11 cellular contexts compared by ENCODE assay signal in genomic region chr1:113975211-113975895, GRCh38. TPM values are rescaled to one million over a fixed set of nuclear protein-coding genes. Genes with fewer than 3 reads are reported as not detected.
DNase-seq lines count a peak whose midpoint lies in the region; ATAC-seq, FAIRE-seq and TF ChIP-seq lines count a peak whose summit lies in the region.
"Had no signal": no experiment of that assay in that cellular context is flagged by ENCODE, and none has a peak within 500 bp of the region (broad histone marks: within the 10 kb centered on the region; RNA-seq: fewer than 3 reads in every experiment).

No MANE protein-coding gene starts in this region.

- H3K4me3 Mint-ChIP-seq in activated T-cell treated with anti-CD3 and anti-CD28 coated beads, Interleukin-2, amount 50 U/mL, for 4 hours = no peak overlapping the region

- no peak for DNase-seq in activated T-cell treated with anti-CD3 and anti-CD28 coated beads, Interleukin-2, amount 50 U/mL, for 4 hours
- DNase-seq in activated T-cell treated with anti-CD3 and anti-CD28 coated beads, Interleukin-2, amount 50 U/mL, for 48 hours = no peak
- DNase-seq in SKM-1 (lab: John Stamatoyannopoulos, UW; ENCODE audit: unreplicated experiment) = peak; percentile 70
- DNase-seq in thyroid gland = no peak
- DNase-seq in DMS79 (lab: John Stamatoyannopoulos, UW) = no peak
- no peak for DNase-seq in tibial nerve (ENCODE audit: low spot score in 2 of 2)
- DNase-seq in kidney = no peak
- DNase-seq: activated effector memory CD4-positive, alpha-beta T cell treated with anti-CD3 and anti-CD28 coated beads, Interleukin-2, amount 50 U/mL, for 16 hours; NCI-H1417 treated with DMSO at 0.1 percent for 48 hours; SHP77 had no signal

- H3K4me1 ChIP-seq in thyroid gland (peaks cover 35% of the 10 kb centered on the region in 2 donors), tibial nerve (peaks cover 0 to 56% (median 11%) of the 10 kb centered on the region in 4 donors), kidney (ENCODE audit: control insufficient read depth in 1 of 2, insufficient read depth in 1 of 2, low read depth in 1 of 2, low read length in 2 of 2) (peaks cover 7 to 15% of the 10 kb centered on the region in 2 donors)

- intact Hi-C loops in thyroid gland (cut with DNase I) (loop anchor here (5.0 kb wide), 1 partner anchor 307 kb away; no protein-coding TSS in a partner anchor), kidney (cut with DNase I) (loop anchor here (5.0 kb wide), 1 partner anchor 307 kb away; no protein-coding TSS in a partner anchor)

- peaks cover 26% of the 10 kb centered on the region for H3K36me3 Mint-ChIP-seq in activated T-cell treated with anti-CD3 and anti-CD28 coated beads, Interleukin-2, amount 50 U/mL, for 4 hours (ENCODE audit: insufficient read depth)

- H3K36me3 ChIP-seq in thyroid gland = peaks cover 30 to 34% of the 10 kb centered on the region in 2 donors
- H3K36me3 ChIP-seq in tibial nerve = peaks cover 0 to 38% (median 12%) of the 10 kb centered on the region in 3 donors
- peaks cover 27 to 29% of the 10 kb centered on the region in 2 donors for H3K36me3 ChIP-seq in kidney (ENCODE audit: control insufficient read depth in 1 of 2, insufficient read depth in 2 of 2, low read length in 2 of 2)

- H3K27ac ChIP-seq in thyroid gland (peak overlapping the region; percentile 64 to 79 (median 77)), tibial nerve (no peak overlapping the region), kidney (ENCODE audit: low read depth in 2 of 2, low read length in 2 of 2) (no peak overlapping the region)

- no peak for TF ChIP-seq POLR2A in thyroid gland (IDR thresholded peaks at IDR 0.05)
- TF ChIP-seq POLR2A in tibial nerve (IDR thresholded peaks at IDR 0.05) = no peak

- peaks cover 28% of the 10 kb centered on the region for H3K4me1 Mint-ChIP-seq in activated T-cell treated with anti-CD3 and anti-CD28 coated beads, Interleukin-2, amount 50 U/mL, for 4 hours (ENCODE audit: low read depth)

- H3K9me3 Mint-ChIP-seq in activated T-cell treated with anti-CD3 and anti-CD28 coated beads, Interleukin-2, amount 50 U/mL, for 4 hours = no peaks in the 10 kb centered on the region

- TF ChIP-seq EP300 in tibial nerve (IDR thresholded peaks at IDR 0.05) = no peak

- FAIRE-seq in endometrium (lab: Jason Lieb, UNC) = peak; percentile 8
- FAIRE-seq in kidney (lab: Jason Lieb, UNC) = no peak

- H3K9me3 ChIP-seq in thyroid gland (no peaks in the 10 kb centered on the region), tibial nerve (no peaks in the 10 kb centered on the region), kidney (ENCODE audit: control insufficient read depth in 1 of 2, low read length in 2 of 2) (no peaks in the 10 kb centered on the region)

- H3K4me3 ChIP-seq in thyroid gland (replicated peaks in 1 of 3) (no peak overlapping the region), tibial nerve (no peak overlapping the region), kidney (ENCODE audit: low read length in 2 of 2) (no peak overlapping the region)

- H3K27me3 ChIP-seq in thyroid gland = no peaks in the 10 kb centered on the region
- H3K27me3 ChIP-seq in tibial nerve = no peaks in the 10 kb centered on the region

- TF ChIP-seq CTCF in thyroid gland (IDR thresholded peaks at IDR 0.05) (no peak), tibial nerve (IDR thresholded peaks at IDR 0.05) (no peak), kidney (IDR thresholded peaks at IDR 0.05; ENCODE audit: borderline replicate concordance, extremely low read depth, insufficient read depth) (no peak)

- ATAC-seq in activated T-cell treated with anti-CD3 and anti-CD28 coated beads, Interleukin-2, amount 50 U/mL, for 4 hours = peak; percentile 83 to 86

- WGBS in thyroid gland, 2 donors = 75 to 83% methylated on average over 4 of the region's 4 CpGs
- 47 to 52% methylated on average over 4 of the region's 4 CpGs for WGBS in tibial nerve, 2 donors

- no peaks in the 10 kb centered on the region for H3K27me3 Mint-ChIP-seq in activated T-cell treated with anti-CD3 and anti-CD28 coated beads, Interleukin-2, amount 50 U/mL, for 4 hours (ENCODE audit: low read depth)

- H3K9ac ChIP-seq in kidney (ENCODE audit: low read length in 2 of 2) = no peak overlapping the region

RNA-seq across cellular contexts. Expression of gene OLFML3, which starts 3.9 kb away (rescaled TPM):
- under 1 TPM; 0.15 to 0.21 (median 0.16) TPM for total RNA-seq in activated T-cell treated with anti-CD3 and anti-CD28 coated beads, Interleukin-2, amount 50 U/mL, for 4 hours
- total RNA-seq in thyroid gland = 10 to 100 TPM; 20.2 to 28.3 (median 24.8) TPM
- 100 to 1,000 TPM in 1 of 4 donors, 10 to 100 TPM in 3; 19.2 to 168 (median 50.0) TPM for total RNA-seq in tibial nerve
- total RNA-seq in kidney = 13.5 TPM
- polyA plus RNA-seq in kidney (ENCODE audit: insufficient read depth, low read depth, low replicate concordance) = 22.9 TPM

RNA-seq across cellular contexts. Expression of gene HIPK1, which starts 46.2 kb away (rescaled TPM):
- 10 to 100 TPM; 63.6 to 67.1 (median 63.6) TPM for total RNA-seq in activated T-cell treated with anti-CD3 and anti-CD28 coated beads, Interleukin-2, amount 50 U/mL, for 4 hours
- total RNA-seq in thyroid gland = 100 to 1,000 TPM in 1 of 4 donors, 10 to 100 TPM in 3; 65.8 to 102 (median 84.7) TPM
- 10 to 100 TPM; 42.3 to 63.4 (median 53.0) TPM for total RNA-seq in tibial nerve
- 65.0 TPM for total RNA-seq in kidney
- polyA plus RNA-seq in kidney (ENCODE audit: insufficient read depth, low read depth, low replicate concordance) = 8.4 TPM

Comparison
In these comparisons a context has a peak if more than half of its experiments do, and no peak if none do; other contexts are left out.
1. H3K27ac ChIP-seq: peak in thyroid gland (3 of 3); none in tibial nerve (0 of 4) and kidney (0 of 2).
2. RNA of gene OLFML3, which starts 3.9 kb away (total RNA-seq): 19.2 to 168 TPM in tibial nerve, 20.2 to 28.3 TPM in thyroid gland and 13.5 TPM in kidney (single experiment); 0.15 to 0.21 TPM in activated T-cell treated with anti-CD3 and anti-CD28 coated beads, Interleukin-2, amount 50 U/mL, for 4 hours; every median in the first group is over 10 times any median in the second.